Comparison of ENCODE assay signal across 1 cellular context in genomic region chr2:73985318-73986084, GRCh38.
A peak's percentile ranks its signal among the peaks of the same experiment; 100 is the strongest.
TF ChIP-seq lines count a peak whose summit lies in the region.

No MANE protein-coding gene starts in this region.

TF ChIP-seq in HepG2, 621 proteins besides CTCF, POLR2A, EP300 and RAD21 (continued from another document and continues in another):
- TF ChIP-seq ARID5B (CRISPR knock-in tag; IDR thresholded peaks at IDR 0.05) (0 out of 2 replicates have a peak, but pooled peaks have one; percentile 6), ZSCAN22 (CRISPR knock-in tag; IDR thresholded peaks at IDR 0.05) (peak; percentile 98), ZFP90 (CRISPR knock-in tag; IDR thresholded peaks at IDR 0.05; ENCODE audit: borderline replicate concordance) (no peak), ZNF580 (CRISPR knock-in tag; IDR thresholded peaks at IDR 0.05; ENCODE audit: borderline replicate concordance, low read depth) (peak; percentile 31; the same call in 1 of the 2 replicates), NRL (CRISPR knock-in tag; IDR thresholded peaks at IDR 0.05; ENCODE audit: borderline replicate concordance) (0 out of 2 replicates have a peak, but pooled peaks have one; percentile 27), NFE2 (CRISPR knock-in tag; IDR thresholded peaks at IDR 0.05) (no peak), EEA1 (CRISPR knock-in tag; IDR thresholded peaks at IDR 0.05; ENCODE audit: borderline replicate concordance) (peak; percentile 54; the same call in 1 of the 2 replicates), ZNF235 (CRISPR knock-in tag; IDR thresholded peaks at IDR 0.05; ENCODE audit: borderline replicate concordance) (no peak), ZBTB7B (CRISPR knock-in tag; IDR thresholded peaks at IDR 0.05) (no peak), ZNF550 (CRISPR knock-in tag; IDR thresholded peaks at IDR 0.05; ENCODE audit: borderline replicate concordance) (no peak), NFKBIZ (CRISPR knock-in tag; IDR thresholded peaks at IDR 0.05) (no peak), ZNF510 (CRISPR knock-in tag; IDR thresholded peaks at IDR 0.05; ENCODE audit: low read depth) (no peak), ZNF629 (CRISPR knock-in tag; conservative IDR thresholded peaks at IDR 0.05) (no peak), ZC3H4 (CRISPR knock-in tag; IDR thresholded peaks at IDR 0.05; ENCODE audit: borderline replicate concordance) (no peak), PATZ1 (CRISPR knock-in tag; IDR thresholded peaks at IDR 0.05) (peak; percentile 57; the same call in 1 of the 2 replicates), SPEN (CRISPR knock-in tag; IDR thresholded peaks at IDR 0.05; ENCODE audit: low read depth) (0 out of 2 replicates have a peak, but pooled peaks have one; percentile 23), SIX4 (CRISPR knock-in tag; IDR thresholded peaks at IDR 0.05) (no peak), ZFP36L1 (CRISPR knock-in tag; IDR thresholded peaks at IDR 0.05) (no peak), ZNF333 (CRISPR knock-in tag; IDR thresholded peaks at IDR 0.05; ENCODE audit: borderline replicate concordance) (no peak), ZBTB2 (CRISPR knock-in tag; IDR thresholded peaks at IDR 0.05; ENCODE audit: low read depth) (no peak), ATF1 (CRISPR knock-in tag; IDR thresholded peaks at IDR 0.05) (no peak), KMT2B (CRISPR knock-in tag; IDR thresholded peaks at IDR 0.05) (no peak), ZNF574 (CRISPR knock-in tag; IDR thresholded peaks at IDR 0.05) (0 out of 2 replicates have a peak, but pooled peaks have one; percentile 20), ADNP (CRISPR knock-in tag; IDR thresholded peaks at IDR 0.05) (no peak), AGO1 (IDR thresholded peaks at IDR 0.05; ENCODE audit: low read depth, low read length, poor library complexity, severe bottlenecking) (no peak), ZSCAN21 (CRISPR knock-in tag; IDR thresholded peaks at IDR 0.05; ENCODE audit: borderline replicate concordance) (no peak), ZNF10 (CRISPR knock-in tag; IDR thresholded peaks at IDR 0.05; ENCODE audit: borderline replicate concordance, low read depth) (no peak), HIVEP1 (CRISPR knock-in tag; IDR thresholded peaks at IDR 0.05) (peak; percentile 69; the same call in 1 of the 2 replicates), ZNF619 (CRISPR knock-in tag; IDR thresholded peaks at IDR 0.05) (no peak), MIER3 (CRISPR knock-in tag; IDR thresholded peaks at IDR 0.05; ENCODE audit: borderline replicate concordance) (no peak), JUN (CRISPR knock-in tag; IDR thresholded peaks at IDR 0.05) (no peak), ZZZ3 (CRISPR knock-in tag; IDR thresholded peaks at IDR 0.05; ENCODE audit: borderline replicate concordance) (no peak)
- TF ChIP-seq, protein P1, sequence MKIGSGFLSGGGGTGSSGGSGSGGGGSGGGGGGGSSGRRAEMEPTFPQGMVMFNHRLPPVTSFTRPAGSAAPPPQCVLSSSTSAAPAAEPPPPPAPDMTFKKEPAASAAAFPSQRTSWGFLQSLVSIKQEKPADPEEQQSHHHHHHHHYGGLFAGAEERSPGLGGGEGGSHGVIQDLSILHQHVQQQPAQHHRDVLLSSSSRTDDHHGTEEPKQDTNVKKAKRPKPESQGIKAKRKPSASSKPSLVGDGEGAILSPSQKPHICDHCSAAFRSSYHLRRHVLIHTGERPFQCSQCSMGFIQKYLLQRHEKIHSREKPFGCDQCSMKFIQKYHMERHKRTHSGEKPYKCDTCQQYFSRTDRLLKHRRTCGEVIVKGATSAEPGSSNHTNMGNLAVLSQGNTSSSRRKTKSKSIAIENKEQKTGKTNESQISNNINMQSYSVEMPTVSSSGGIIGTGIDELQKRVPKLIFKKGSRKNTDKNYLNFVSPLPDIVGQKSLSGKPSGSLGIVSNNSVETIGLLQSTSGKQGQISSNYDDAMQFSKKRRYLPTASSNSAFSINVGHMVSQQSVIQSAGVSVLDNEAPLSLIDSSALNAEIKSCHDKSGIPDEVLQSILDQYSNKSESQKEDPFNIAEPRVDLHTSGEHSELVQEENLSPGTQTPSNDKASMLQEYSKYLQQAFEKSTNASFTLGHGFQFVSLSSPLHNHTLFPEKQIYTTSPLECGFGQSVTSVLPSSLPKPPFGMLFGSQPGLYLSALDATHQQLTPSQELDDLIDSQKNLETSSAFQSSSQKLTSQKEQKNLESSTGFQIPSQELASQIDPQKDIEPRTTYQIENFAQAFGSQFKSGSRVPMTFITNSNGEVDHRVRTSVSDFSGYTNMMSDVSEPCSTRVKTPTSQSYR (CRISPR knock-in tag; IDR thresholded peaks at IDR 0.05; ENCODE audit: borderline replicate concordance) = peak; percentile 42; the same call in 1 of the 2 replicates
- TF ChIP-seq, protein P2, sequence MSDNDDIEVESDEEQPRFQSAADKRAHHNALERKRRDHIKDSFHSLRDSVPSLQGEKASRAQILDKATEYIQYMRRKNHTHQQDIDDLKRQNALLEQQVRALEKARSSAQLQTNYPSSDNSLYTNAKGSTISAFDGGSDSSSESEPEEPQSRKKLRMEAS (IDR thresholded peaks at IDR 0.05) = no peak
- TF ChIP-seq, protein P3, sequence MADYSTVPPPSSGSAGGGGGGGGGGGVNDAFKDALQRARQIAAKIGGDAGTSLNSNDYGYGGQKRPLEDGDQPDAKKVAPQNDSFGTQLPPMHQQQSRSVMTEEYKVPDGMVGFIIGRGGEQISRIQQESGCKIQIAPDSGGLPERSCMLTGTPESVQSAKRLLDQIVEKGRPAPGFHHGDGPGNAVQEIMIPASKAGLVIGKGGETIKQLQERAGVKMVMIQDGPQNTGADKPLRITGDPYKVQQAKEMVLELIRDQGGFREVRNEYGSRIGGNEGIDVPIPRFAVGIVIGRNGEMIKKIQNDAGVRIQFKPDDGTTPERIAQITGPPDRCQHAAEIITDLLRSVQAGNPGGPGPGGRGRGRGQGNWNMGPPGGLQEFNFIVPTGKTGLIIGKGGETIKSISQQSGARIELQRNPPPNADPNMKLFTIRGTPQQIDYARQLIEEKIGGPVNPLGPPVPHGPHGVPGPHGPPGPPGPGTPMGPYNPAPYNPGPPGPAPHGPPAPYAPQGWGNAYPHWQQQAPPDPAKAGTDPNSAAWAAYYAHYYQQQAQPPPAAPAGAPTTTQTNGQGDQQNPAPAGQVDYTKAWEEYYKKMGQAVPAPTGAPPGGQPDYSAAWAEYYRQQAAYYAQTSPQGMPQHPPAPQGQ (CRISPR knock-in tag; IDR thresholded peaks at IDR 0.05; ENCODE audit: borderline replicate concordance) = 0 out of 2 replicates have a peak, but pooled peaks have one; percentile 59
- TF ChIP-seq, protein P4, sequence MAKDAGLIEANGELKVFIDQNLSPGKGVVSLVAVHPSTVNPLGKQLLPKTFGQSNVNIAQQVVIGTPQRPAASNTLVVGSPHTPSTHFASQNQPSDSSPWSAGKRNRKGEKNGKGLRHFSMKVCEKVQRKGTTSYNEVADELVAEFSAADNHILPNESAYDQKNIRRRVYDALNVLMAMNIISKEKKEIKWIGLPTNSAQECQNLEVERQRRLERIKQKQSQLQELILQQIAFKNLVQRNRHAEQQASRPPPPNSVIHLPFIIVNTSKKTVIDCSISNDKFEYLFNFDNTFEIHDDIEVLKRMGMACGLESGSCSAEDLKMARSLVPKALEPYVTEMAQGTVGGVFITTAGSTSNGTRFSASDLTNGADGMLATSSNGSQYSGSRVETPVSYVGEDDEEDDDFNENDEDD (CRISPR knock-in tag; IDR thresholded peaks at IDR 0.05; ENCODE audit: borderline replicate concordance) = no peak
- TF ChIP-seq, protein P5, sequence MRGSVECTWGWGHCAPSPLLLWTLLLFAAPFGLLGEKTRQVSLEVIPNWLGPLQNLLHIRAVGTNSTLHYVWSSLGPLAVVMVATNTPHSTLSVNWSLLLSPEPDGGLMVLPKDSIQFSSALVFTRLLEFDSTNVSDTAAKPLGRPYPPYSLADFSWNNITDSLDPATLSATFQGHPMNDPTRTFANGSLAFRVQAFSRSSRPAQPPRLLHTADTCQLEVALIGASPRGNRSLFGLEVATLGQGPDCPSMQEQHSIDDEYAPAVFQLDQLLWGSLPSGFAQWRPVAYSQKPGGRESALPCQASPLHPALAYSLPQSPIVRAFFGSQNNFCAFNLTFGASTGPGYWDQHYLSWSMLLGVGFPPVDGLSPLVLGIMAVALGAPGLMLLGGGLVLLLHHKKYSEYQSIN (CRISPR knock-in tag; IDR thresholded peaks at IDR 0.05; ENCODE audit: borderline replicate concordance) = no peak
- TF ChIP-seq, protein P6, sequence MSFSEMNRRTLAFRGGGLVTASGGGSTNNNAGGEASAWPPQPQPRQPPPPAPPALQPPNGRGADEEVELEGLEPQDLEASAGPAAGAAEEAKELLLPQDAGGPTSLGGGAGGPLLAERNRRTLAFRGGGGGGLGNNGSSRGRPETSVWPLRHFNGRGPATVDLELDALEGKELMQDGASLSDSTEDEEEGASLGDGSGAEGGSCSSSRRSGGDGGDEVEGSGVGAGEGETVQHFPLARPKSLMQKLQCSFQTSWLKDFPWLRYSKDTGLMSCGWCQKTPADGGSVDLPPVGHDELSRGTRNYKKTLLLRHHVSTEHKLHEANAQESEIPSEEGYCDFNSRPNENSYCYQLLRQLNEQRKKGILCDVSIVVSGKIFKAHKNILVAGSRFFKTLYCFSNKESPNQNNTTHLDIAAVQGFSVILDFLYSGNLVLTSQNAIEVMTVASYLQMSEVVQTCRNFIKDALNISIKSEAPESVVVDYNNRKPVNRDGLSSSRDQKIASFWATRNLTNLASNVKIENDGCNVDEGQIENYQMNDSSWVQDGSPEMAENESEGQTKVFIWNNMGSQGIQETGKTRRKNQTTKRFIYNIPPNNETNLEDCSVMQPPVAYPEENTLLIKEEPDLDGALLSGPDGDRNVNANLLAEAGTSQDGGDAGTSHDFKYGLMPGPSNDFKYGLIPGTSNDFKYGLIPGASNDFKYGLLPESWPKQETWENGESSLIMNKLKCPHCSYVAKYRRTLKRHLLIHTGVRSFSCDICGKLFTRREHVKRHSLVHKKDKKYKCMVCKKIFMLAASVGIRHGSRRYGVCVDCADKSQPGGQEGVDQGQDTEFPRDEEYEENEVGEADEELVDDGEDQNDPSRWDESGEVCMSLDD (CRISPR knock-in tag; IDR thresholded peaks at IDR 0.05; ENCODE audit: borderline replicate concordance) = no peak
